In genomic region chr6:118750143-118750542, GRCh38 we compare ENCODE assay signal across 24 cellular contexts.
DNase-seq lines count a peak whose midpoint lies in the region; ATAC-seq and TF ChIP-seq lines count a peak whose summit lies in the region.
"Had no signal": no experiment of that assay in that cellular context is flagged by ENCODE, and none has a peak within 500 bp of the region (broad histone marks: within the 10 kb centered on the region; RNA-seq: fewer than 3 reads in every experiment).

No MANE protein-coding gene starts in this region.

- no peaks in the 10 kb centered on the region for H3K79me2 ChIP-seq in osteoblast (ENCODE audit: insufficient read depth, low read length)
- H3K79me2 ChIP-seq: parathyroid adenoma had no signal

- no peaks in the 10 kb centered on the region for H3K9me3 Mint-ChIP-seq in Calu3 (ENCODE audit: low read depth, unreplicated experiment)
- H3K9me3 Mint-ChIP-seq: HFFc6 had no signal

- peaks cover 9% of the 10 kb centered on the region for H3K27me3 Mint-ChIP-seq in Calu3 (ENCODE audit: unreplicated experiment)
- H3K27me3 Mint-ChIP-seq: activated CD4-positive, alpha-beta T cell treated with anti-CD3 and anti-CD28 coated beads, Interleukin-2, amount 10 ng/mL, durations not matched to agents 24 days and 14 days; T-helper 17 cell had no signal

- peak overlapping the region; percentile 85 for H3K27ac ChIP-seq in SJCRH30
- H3K27ac ChIP-seq in osteoblast (ENCODE audit: low read depth, low read length), result no peak overlapping the region
- H3K27ac ChIP-seq: breast epithelium, GM23248, parathyroid adenoma, SK-N-MC, tibial nerve had no signal

- H3K27ac Mint-ChIP-seq in Calu3 (ENCODE audit: unreplicated experiment), result no peak overlapping the region
- H3K27ac Mint-ChIP-seq: activated CD4-positive, alpha-beta T cell treated with anti-CD3 and anti-CD28 coated beads, Interleukin-2, amount 10 ng/mL, durations not matched to agents 24 days and 14 days; HFFc6; T-helper 17 cell had no signal

- H3K36me3 Mint-ChIP-seq in Calu3 (ENCODE audit: insufficient read depth, unreplicated experiment), result no peaks in the 10 kb centered on the region

- peak; percentile 6 for DNase-seq in GM12865 (ENCODE audit: low read depth)
- DNase-seq in SJCRH30, result peak; percentile 66 to 81
- DNase-seq in iris pigment epithelial cell (ENCODE audit: low read depth), result peak; percentile 58
- DNase-seq in Calu3, result no peak
- no peak for DNase-seq in osteoblast (ENCODE audit: insufficient read length, low spot score, missing footprints)
- no peak for DNase-seq in NCI-H1436 treated with DMSO at 0.1 percent for 48 hours (lab: John Stamatoyannopoulos, UW)
- DNase-seq: activated CD4-positive, alpha-beta T cell treated with anti-CD3 and anti-CD28 coated beads, Interleukin-2, amount 10 ng/mL, durations not matched to agents 24 days and 14 days; activated effector memory CD4-positive, alpha-beta T cell treated with Interleukin-2 at 50 U/mL for 16 hours; GM23248; HFFc6; KBM-7; NCI-H1417 treated with DMSO at 0.1 percent for 48 hours; NCI-H526; right cardiac atrium; RPMI8226; stimulated activated CD4-positive, alpha-beta T cell treated with anti-CD3 and anti-CD28 coated beads, Interleukin-12 subunit alpha, Interleukin-12 subunit beta, amount 100 ng/mL, for 4 hours; stimulated activated CD4-positive, alpha-beta T cell treated with anti-CD3 and anti-CD28 coated beads, Interleukin-4, amount 100 ng/mL, for 24 hours; stimulated activated naive CD4-positive, alpha-beta T cell treated with Interleukin-2 at 50 U/mL for 16 hours; T-helper 17 cell had no signal

- H3K4me3 Mint-ChIP-seq in Calu3 (ENCODE audit: low read depth, unreplicated experiment), result no peak overlapping the region
- H3K4me3 Mint-ChIP-seq: activated CD4-positive, alpha-beta T cell treated with anti-CD3 and anti-CD28 coated beads, Interleukin-2, amount 10 ng/mL, durations not matched to agents 24 days and 14 days; HFFc6; T-helper 17 cell had no signal

- peak; percentile 74 for ATAC-seq in HG02610 (IDR thresholded peaks at IDR 0.05; ENCODE audit: unreplicated experiment)
- ATAC-seq: right cardiac atrium, T-helper 17 cell had no signal

- no peaks in the 10 kb centered on the region for H4K20me1 ChIP-seq in osteoblast (ENCODE audit: insufficient read depth, low read length)

- CTCF ChIA-PET in Calu3 (lab: Charles Lee), result no interaction called here

- peaks cover 41% of the 10 kb centered on the region for H3K4me1 ChIP-seq in SJCRH30
- peaks cover 17% of the 10 kb centered on the region for H3K4me1 ChIP-seq in osteoblast (ENCODE audit: insufficient read depth, low read length)
- H3K4me1 ChIP-seq: parathyroid adenoma had no signal

- H2AFZ ChIP-seq in osteoblast (ENCODE audit: low read length), result no peak overlapping the region
- H2AFZ ChIP-seq: parathyroid adenoma had no signal

- H3K9me3 ChIP-seq in SJCRH30 (replicated peaks) (no peaks in the 10 kb centered on the region), osteoblast (ENCODE audit: low read depth, low read length) (no peaks in the 10 kb centered on the region)
- H3K9me3 ChIP-seq: breast epithelium, tibial nerve had no signal

- H3K27me3 ChIP-seq in SJCRH30 (no peaks in the 10 kb centered on the region), osteoblast (ENCODE audit: insufficient read depth, low read length) (no peaks in the 10 kb centered on the region)
- H3K27me3 ChIP-seq: breast epithelium, tibial nerve had no signal

- TF ChIP-seq CTCF in GM12865 (IDR thresholded peaks at IDR 0.05; ENCODE audit: insufficient read depth, low read depth, low read length, missing control alignments), result no peak
- no peak for TF ChIP-seq CTCF in Calu3 (IDR thresholded peaks at IDR 0.05; ENCODE audit: unreplicated experiment)
- TF ChIP-seq CTCF in osteoblast (IDR thresholded peaks at IDR 0.05; ENCODE audit: extremely low read depth, low read depth, low read length), result no peak

- H3K4me3 ChIP-seq in GM12865 (ENCODE audit: low read depth, low read length) (no peak overlapping the region), SJCRH30 (no peak overlapping the region), osteoblast (ENCODE audit: insufficient read depth, low read length) (no peak overlapping the region)
- H3K4me3 ChIP-seq: breast epithelium, GM23248, SK-N-MC, tibial nerve had no signal

- intact Hi-C loops in Calu3 (cut with micrococcal nuclease; ENCODE audit: unreplicated experiment), result no loop called here

- H3K36me3 ChIP-seq in SJCRH30 (no peaks in the 10 kb centered on the region), osteoblast (ENCODE audit: insufficient read depth, low read length) (no peaks in the 10 kb centered on the region)
- H3K36me3 ChIP-seq: breast epithelium, tibial nerve had no signal

- BruUV-seq in Calu3 (replicated peaks; lab: Mats Ljungman, UMichigan), result no TSS peak

- H3K4me2 ChIP-seq in osteoblast (ENCODE audit: insufficient read depth, low read length), result no peak overlapping the region

- no peaks in the 10 kb centered on the region for H3K4me1 Mint-ChIP-seq in Calu3 (ENCODE audit: low read depth, unreplicated experiment)

Comparison
In these comparisons a context has a peak if more than half of its experiments do, and no peak if none do; other contexts are left out.
1. DNase-seq: peak in GM12865 (single experiment), SJCRH30 (2 of 2) and iris pigment epithelial cell (single experiment); none in Calu3 (single experiment), osteoblast (single experiment) and NCI-H1436 treated with DMSO at 0.1 percent for 48 hours (single experiment).